In the genomic region with DNA sequence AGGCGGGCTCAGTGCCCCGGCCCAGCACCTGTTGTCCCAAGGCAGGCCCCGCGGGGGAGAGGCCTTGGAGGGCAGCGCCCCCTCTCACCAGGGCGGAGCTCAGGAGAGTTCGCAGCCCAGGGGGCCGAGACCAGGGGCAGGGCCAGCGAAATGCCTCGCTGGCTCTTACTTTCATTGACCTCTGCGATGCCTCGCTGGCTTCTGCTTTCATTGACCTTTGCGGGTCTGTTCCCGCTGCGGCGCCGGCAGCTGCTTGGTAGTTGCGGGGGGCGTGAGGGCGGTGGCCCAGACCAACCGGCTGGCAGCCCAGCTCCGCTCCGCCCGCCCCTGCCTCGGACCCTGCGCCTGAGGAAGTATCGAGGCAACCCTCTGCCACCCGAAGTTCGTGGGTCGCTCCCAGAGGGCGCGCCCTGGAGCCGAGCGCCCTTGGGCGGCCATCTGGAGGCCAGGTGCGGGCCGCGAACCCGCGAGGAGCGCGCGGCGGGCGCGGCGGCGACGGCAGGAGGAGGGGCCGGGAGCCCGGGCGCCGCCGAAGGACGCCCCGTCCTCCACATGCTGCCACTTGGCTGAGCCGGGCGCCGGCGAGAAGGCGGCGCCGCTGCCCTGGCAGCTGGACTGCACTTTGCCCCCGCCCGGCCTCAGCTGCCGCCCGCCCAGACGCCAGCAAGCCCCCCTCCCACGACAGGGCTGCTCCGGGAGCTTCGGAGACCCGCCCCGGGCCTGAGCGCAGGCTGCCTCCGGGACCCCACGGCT, we compare ENCODE assay signal across 1 cellular context.
TF ChIP-seq lines count a peak whose summit lies in the region.

No MANE protein-coding gene starts in this region.

TF ChIP-seq in A549, 52 proteins besides CTCF, POLR2A, EP300 and RAD21 (continued from another document):
- TF ChIP-seq RFX5 (IDR thresholded peaks at IDR 0.05), result no peak
- TF ChIP-seq NFE2L2 (conservative IDR thresholded peaks at IDR 0.05; ENCODE audit: low read length), result no peak
- TF ChIP-seq MAZ (IDR thresholded peaks at IDR 0.05; ENCODE audit: borderline replicate concordance, low read depth, low read length), result no peak
- TF ChIP-seq HOXB5 (CRISPR knock-in tag; IDR thresholded peaks at IDR 0.05), result no peak
TF ChIP-seq in A549: peak in this region for 2.
